In the genomic region with DNA sequence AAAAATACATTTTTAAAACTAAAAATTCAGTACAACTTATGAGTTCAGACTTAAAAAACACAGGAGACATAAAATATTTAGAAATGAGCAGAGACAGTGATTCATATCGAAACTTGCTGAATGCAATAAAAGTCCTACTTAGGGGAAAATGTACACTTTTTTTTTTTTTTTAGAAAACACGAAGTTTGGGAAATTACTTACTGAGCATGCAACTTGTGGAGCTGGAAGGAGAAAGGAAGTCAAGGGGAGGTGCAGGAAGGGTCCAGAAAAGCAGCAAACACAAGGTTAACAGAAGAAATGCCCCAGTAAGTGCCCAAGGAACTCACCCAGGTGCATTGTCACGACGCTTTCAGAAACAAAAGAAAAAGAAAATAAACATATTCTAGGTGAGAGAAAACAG, we compare ENCODE assay signal across 24 cellular contexts. TPM values are rescaled to one million over a fixed set of nuclear protein-coding genes. Genes with fewer than 3 reads are reported as not detected.
DNase-seq lines count a peak whose midpoint lies in the region; ATAC-seq and TF ChIP-seq lines count a peak whose summit lies in the region.
"Had no signal": no experiment of that assay in that cellular context is flagged by ENCODE, and none has a peak within 500 bp of the region (broad histone marks: within the 10 kb centered on the region; RNA-seq: fewer than 3 reads in every experiment).

No MANE protein-coding gene starts in this region.

- H3K27me3 Mint-ChIP-seq in natural killer cell treated with Interleukin-12 subunit alpha and Interleukin-12 subunit beta and Interleukin-15 and Interleukin-18, amount 100 ng/mL, for 72 hours = peaks cover 0 to 15% of the 10 kb centered on the region in 2 donors
- H3K27me3 Mint-ChIP-seq in natural killer cell (ENCODE audit: low read depth in 2 of 2) = peaks cover 0 to 10% of the 10 kb centered on the region in 2 donors
- H3K27me3 Mint-ChIP-seq in activated B cell treated with CpG ODN at 0.5 μM for 24 hours = no peaks in the 10 kb centered on the region
- peaks cover 8 to 9% of the 10 kb centered on the region in 2 donors for H3K27me3 Mint-ChIP-seq in stimulated activated naive B cell treated with anti-CD40 and anti-IgM and Interleukin-4, amounts not matched to agents 10 μg/mL and 1 μg/mL and 100 μg/mL, for 72 hours
- H3K27me3 Mint-ChIP-seq: CD4-positive, alpha-beta memory T cell had no signal

- H3K4me3 Mint-ChIP-seq in natural killer cell treated with Interleukin-12 subunit alpha and Interleukin-12 subunit beta and Interleukin-15 and Interleukin-18, amount 100 ng/mL, for 72 hours = peak overlapping the region; percentile 49
- no peak overlapping the region for H3K4me3 Mint-ChIP-seq in natural killer cell
- no peak overlapping the region for H3K4me3 Mint-ChIP-seq in activated B cell treated with CpG ODN at 0.5 μM for 24 hours
- H3K4me3 Mint-ChIP-seq in stimulated activated naive B cell treated with anti-CD40 and anti-IgM and Interleukin-4, amounts not matched to agents 10 μg/mL and 1 μg/mL and 100 μg/mL, for 72 hours = no peak overlapping the region

- no peaks in the 10 kb centered on the region for H3K36me3 ChIP-seq in breast epithelium
- H3K36me3 ChIP-seq in mammary epithelial cell (ENCODE audit: insufficient read depth, low read length) = no peaks in the 10 kb centered on the region
- H3K36me3 ChIP-seq: HAP-1 had no signal

- no peaks in the 10 kb centered on the region for H3K9me3 ChIP-seq in breast epithelium
- H3K9me3 ChIP-seq in mammary epithelial cell (replicated peaks; ENCODE audit: insufficient read depth, low read length) = no peaks in the 10 kb centered on the region
- H3K9me3 ChIP-seq: HAP-1 had no signal

- no peak for TF ChIP-seq POLR2A in breast epithelium (IDR thresholded peaks at IDR 0.05)

- BruUV-seq in mammary epithelial cell (replicated peaks; lab: Mats Ljungman, UMichigan) = no TSS peak

- CTCF ChIA-PET in activated B cell treated with CpG ODN at 0.5 μM for 24 hours (lab: Charles Lee) (no interaction called here), mammary epithelial cell (lab: Charles Lee; ENCODE audit: low non-redundant PET) (no interaction called here)

- POLR2A ChIA-PET in activated B cell treated with CpG ODN at 0.5 μM for 24 hours (lab: Charles Lee) = interaction anchor here (0.8 to 1.7 kb wide), 3 partner anchors 30 to 46 kb away, joined by 3 to 6 read pairs (median 5); no protein-coding TSS in a partner anchor

- in situ Hi-C loops in mammary epithelial cell (cut with MboI; ENCODE audit: low sequenced_read_pairs in 2 of 2) = no loop called here

- H3K36me3 Mint-ChIP-seq in natural killer cell treated with Interleukin-12 subunit alpha and Interleukin-12 subunit beta and Interleukin-15 and Interleukin-18, amount 100 ng/mL, for 72 hours = no peaks in the 10 kb centered on the region
- no peaks in the 10 kb centered on the region for H3K36me3 Mint-ChIP-seq in natural killer cell
- H3K36me3 Mint-ChIP-seq in activated B cell treated with CpG ODN at 0.5 μM for 24 hours (ENCODE audit: low read depth) = no peaks in the 10 kb centered on the region
- peaks cover 4 to 7% of the 10 kb centered on the region in 2 donors for H3K36me3 Mint-ChIP-seq in stimulated activated naive B cell treated with anti-CD40 and anti-IgM and Interleukin-4, amounts not matched to agents 10 μg/mL and 1 μg/mL and 100 μg/mL, for 72 hours
- H3K36me3 Mint-ChIP-seq: CD4-positive, alpha-beta memory T cell had no signal

- no peak overlapping the region for H3K27ac ChIP-seq in breast epithelium
- no peak overlapping the region for H3K27ac ChIP-seq in mammary epithelial cell (ENCODE audit: insufficient read depth, low read depth, low read length)
- H3K27ac ChIP-seq: KMS-11 had no signal

- H3K79me2 ChIP-seq in mammary epithelial cell (ENCODE audit: insufficient read depth, low read length) = no peaks in the 10 kb centered on the region

- H4K20me1 ChIP-seq in mammary epithelial cell (ENCODE audit: insufficient read depth, low read length) = no peaks in the 10 kb centered on the region

- H3K4me1 ChIP-seq in breast epithelium (no peaks in the 10 kb centered on the region), mammary epithelial cell (ENCODE audit: insufficient read depth, low read length) (no peaks in the 10 kb centered on the region)
- H3K4me1 ChIP-seq: HAP-1 had no signal

- H3K27ac Mint-ChIP-seq in natural killer cell treated with Interleukin-12 subunit alpha and Interleukin-12 subunit beta and Interleukin-15 and Interleukin-18, amount 100 ng/mL, for 72 hours = peak overlapping the region in 1 of 2 donors; percentile 20
- H3K27ac Mint-ChIP-seq in natural killer cell (no peak overlapping the region), activated B cell treated with CpG ODN at 0.5 μM for 24 hours (peak overlapping the region; percentile 9)
- H3K27ac Mint-ChIP-seq in stimulated activated naive B cell treated with anti-CD40 and anti-IgM and Interleukin-4, amounts not matched to agents 10 μg/mL and 1 μg/mL and 100 μg/mL, for 72 hours = peak overlapping the region; percentile 47

- no peak for ATAC-seq in natural killer cell treated with Interleukin-12 subunit alpha and Interleukin-12 subunit beta and Interleukin-15 and Interleukin-18, amount 100 ng/mL, for 72 hours
- ATAC-seq in natural killer cell (no peak), activated B cell treated with CpG ODN at 0.5 μM for 24 hours (ENCODE audit: low read depth) (no peak)
- ATAC-seq in stimulated activated naive B cell treated with anti-CD40 and anti-IgM and Interleukin-4, amounts not matched to agents 10 μg/mL and 1 μg/mL and 100 μg/mL, for 72 hours (replicated peaks) = no peak
- ATAC-seq: HepG2, SK-N-SH treated with all-trans-retinoic acid at 6 μM for 48 hours had no signal

- no peak overlapping the region for H2AFZ ChIP-seq in mammary epithelial cell (ENCODE audit: low read depth, low read length)

- no peak for TF ChIP-seq CTCF in natural killer cell (IDR thresholded peaks at IDR 0.05)
- TF ChIP-seq CTCF in activated B cell treated with CpG ODN at 0.5 μM for 24 hours (IDR thresholded peaks at IDR 0.05) = no peak
- no peak for TF ChIP-seq CTCF in breast epithelium (IDR thresholded peaks at IDR 0.05)
- no peak for TF ChIP-seq CTCF in mammary epithelial cell (conservative IDR thresholded peaks at IDR 0.05 in 1 of 2, IDR thresholded peaks at IDR 0.05 in 1 of 2; ENCODE audit: extremely low read depth in 1 of 2, insufficient read depth in 1 of 2, low read depth in 1 of 2, low read length in 2 of 2)

- no peak overlapping the region for H3K9ac ChIP-seq in mammary epithelial cell (ENCODE audit: insufficient read depth, low read length)
- H3K9ac ChIP-seq: KMS-11 had no signal

- H3K4me3 ChIP-seq in breast epithelium (no peak overlapping the region), mammary epithelial cell (replicated peaks in 1 of 3; ENCODE audit: insufficient read depth in 1 of 3, low read depth in 2 of 3, low read length in 3 of 3) (no peak overlapping the region)
- H3K4me3 ChIP-seq: HAP-1 had no signal

- no peak for DNase-seq in natural killer cell treated with Interleukin-12 subunit alpha and Interleukin-12 subunit beta and Interleukin-15 and Interleukin-18, amount 100 ng/mL, for 72 hours (ENCODE audit: low spot score)
- DNase-seq in natural killer cell = no peak
- peak; percentile 43 for DNase-seq in NOMO-1 treated with dmso at 0.1 percent for 144 hours (lab: John Stamatoyannopoulos, UW; ENCODE audit: unreplicated experiment)
- no peak for DNase-seq in activated B cell treated with CpG ODN at 0.5 μM for 24 hours
- no peak for DNase-seq in stimulated activated naive B cell treated with anti-CD40 and anti-IgM and Interleukin-4, amounts not matched to agents 10 μg/mL and 1 μg/mL and 100 μg/mL, for 72 hours
- DNase-seq in kidney glomerular epithelial cell (lab: John Stamatoyannopoulos, UW) = no peak
- no peak for DNase-seq in breast epithelium (ENCODE audit: low spot score in 2 of 2)
- DNase-seq in mammary epithelial cell = no peak
- DNase-seq: ACHN; AML-193; Calu3; CD4-positive, alpha-beta memory T cell; DMS53; NCI-H1105; NCI-H1694; NCI-H2107; NCI-H2227 treated with DMSO at 0.1 percent for 48 hours; NCI-H524; OCI-M1 had no signal

- no peak overlapping the region for H3K4me2 ChIP-seq in mammary epithelial cell (ENCODE audit: insufficient read depth, low read depth, low read length)
- H3K4me2 ChIP-seq: KMS-11 had no signal

- intact Hi-C loops in natural killer cell (cut with micrococcal nuclease) (no loop called here), activated B cell treated with CpG ODN at 0.5 μM for 24 hours (cut with micrococcal nuclease) (no loop called here), breast epithelium (cut with DNase I; ENCODE audit: low total_unique reads) (no loop called here), mammary epithelial cell (cut with micrococcal nuclease) (no loop called here)

- WGBS in mammary epithelial cell (ENCODE audit: low coverage, missing lambda C conversion rate) = 59% methylated on average over 4 of the region's 4 CpGs

- dilution Hi-C loops in mammary epithelial cell (cut with HindIII; ENCODE audit: low sequenced_read_pairs) = no loop called here

- H3K9me3 Mint-ChIP-seq in natural killer cell treated with Interleukin-12 subunit alpha and Interleukin-12 subunit beta and Interleukin-15 and Interleukin-18, amount 100 ng/mL, for 72 hours = peaks cover 3% of the 10 kb centered on the region
- H3K9me3 Mint-ChIP-seq in natural killer cell (no peaks in the 10 kb centered on the region), activated B cell treated with CpG ODN at 0.5 μM for 24 hours (peaks cover 4% of the 10 kb centered on the region)
- H3K9me3 Mint-ChIP-seq in stimulated activated naive B cell treated with anti-CD40 and anti-IgM and Interleukin-4, amounts not matched to agents 10 μg/mL and 1 μg/mL and 100 μg/mL, for 72 hours = peaks cover 5 to 11% of the 10 kb centered on the region in 2 donors

- H3K4me1 Mint-ChIP-seq in natural killer cell treated with Interleukin-12 subunit alpha and Interleukin-12 subunit beta and Interleukin-15 and Interleukin-18, amount 100 ng/mL, for 72 hours (ENCODE audit: low read depth in 2 of 2) = peaks cover 22 to 47% of the 10 kb centered on the region in 2 donors
- H3K4me1 Mint-ChIP-seq in natural killer cell (peaks cover 19 to 36% of the 10 kb centered on the region in 2 donors), activated B cell treated with CpG ODN at 0.5 μM for 24 hours (peaks cover 44% of the 10 kb centered on the region)
- H3K4me1 Mint-ChIP-seq in stimulated activated naive B cell treated with anti-CD40 and anti-IgM and Interleukin-4, amounts not matched to agents 10 μg/mL and 1 μg/mL and 100 μg/mL, for 72 hours = peaks cover 24 to 55% of the 10 kb centered on the region in 2 donors

- peaks cover 0 to 31% of the 10 kb centered on the region in 2 donors for H3K27me3 ChIP-seq in breast epithelium
- H3K27me3 ChIP-seq in mammary epithelial cell (ENCODE audit: insufficient read depth, low read length) = peaks cover 3% of the 10 kb centered on the region

RNA-seq across cellular contexts. Expression of a gene that starts 18.6 kb away (rescaled TPM):
- total RNA-seq in natural killer cell treated with Interleukin-12 subunit alpha and Interleukin-12 subunit beta and Interleukin-15 and Interleukin-18, amount 100 ng/mL, for 72 hours = 10 to 100 TPM; 40.5 to 60.2 TPM
- 100 to 1,000 TPM; 117 to 163 (median 156) TPM for total RNA-seq in natural killer cell
- 30.5 and 31.0 TPM in 2 replicates for total RNA-seq in activated B cell treated with CpG ODN at 0.5 μM for 24 hours
- total RNA-seq in breast epithelium = 10 to 100 TPM; 11.8 to 44.5 (median 23.1) TPM
- total RNA-seq in mammary epithelial cell = not detected
- polyA plus RNA-seq in mammary epithelial cell = not detected
- not detected for polyA minus RNA-seq in mammary epithelial cell

RNA-seq across cellular contexts. Expression of a gene that starts 31.9 kb away (rescaled TPM):
- under 1 TPM; 0.31 to 0.73 TPM for total RNA-seq in natural killer cell treated with Interleukin-12 subunit alpha and Interleukin-12 subunit beta and Interleukin-15 and Interleukin-18, amount 100 ng/mL, for 72 hours
- total RNA-seq in natural killer cell (under 1 TPM; 0.59 to 0.84 (median 0.65) TPM), activated B cell treated with CpG ODN at 0.5 μM for 24 hours (not detected in 2 replicates), breast epithelium (1 to 10 TPM in 2 of 3 donors, under 1 TPM in 1; 0.48 to 4.6 (median 4.0) TPM), mammary epithelial cell (under 1 TPM in 1 of 2 donors, not detected in 1; under 0.01 TPM)
- polyA plus RNA-seq in mammary epithelial cell = not detected
- polyA minus RNA-seq in mammary epithelial cell = not detected
- total RNA-seq: CD4-positive, alpha-beta memory T cell; M059J had no signal

RNA-seq across cellular contexts. Expression of a gene that starts 44.4 kb away (rescaled TPM):
- not detected for total RNA-seq in natural killer cell treated with Interleukin-12 subunit alpha and Interleukin-12 subunit beta and Interleukin-15 and Interleukin-18, amount 100 ng/mL, for 72 hours
- total RNA-seq in natural killer cell = 1 to 10 TPM in 2 of 3 donors, not detected in 1; 2.0 to 2.4 TPM
- total RNA-seq in activated B cell treated with CpG ODN at 0.5 μM for 24 hours = 26.3 and 26.6 TPM in 2 replicates
- 1 to 10 TPM in 1 of 3 donors, not detected in 2; 4.5 TPM for total RNA-seq in breast epithelium
- not detected for total RNA-seq in mammary epithelial cell
- polyA plus RNA-seq in mammary epithelial cell = not detected
- polyA minus RNA-seq in mammary epithelial cell = not detected
- total RNA-seq: Calu3; CD4-positive, alpha-beta memory T cell; HepG2; M059J had no signal

Comparison
In these comparisons a context has a peak if more than half of its experiments do, and no peak if none do; other contexts are left out.
1. RNA of a gene that starts 18.6 kb away (total RNA-seq): 117 to 163 TPM in natural killer cell, 40.5 to 60.2 TPM in natural killer cell treated with Interleukin-12 subunit alpha and Interleukin-12 subunit beta and Interleukin-15 and Interleukin-18, amount 100 ng/mL, for 72 hours, 30.5 to 31.0 TPM in activated B cell treated with CpG ODN at 0.5 μM for 24 hours and 11.8 to 44.5 TPM in breast epithelium; not detected in mammary epithelial cell; every median in the first group is over 10 times any median in the second.
2. H3K27ac Mint-ChIP-seq: peak in activated B cell treated with CpG ODN at 0.5 μM for 24 hours (single experiment) and stimulated activated naive B cell treated with anti-CD40 and anti-IgM and Interleukin-4, amounts not matched to agents 10 μg/mL and 1 μg/mL and 100 μg/mL, for 72 hours (single experiment); none in natural killer cell (0 of 2).